In the genomic region with DNA sequence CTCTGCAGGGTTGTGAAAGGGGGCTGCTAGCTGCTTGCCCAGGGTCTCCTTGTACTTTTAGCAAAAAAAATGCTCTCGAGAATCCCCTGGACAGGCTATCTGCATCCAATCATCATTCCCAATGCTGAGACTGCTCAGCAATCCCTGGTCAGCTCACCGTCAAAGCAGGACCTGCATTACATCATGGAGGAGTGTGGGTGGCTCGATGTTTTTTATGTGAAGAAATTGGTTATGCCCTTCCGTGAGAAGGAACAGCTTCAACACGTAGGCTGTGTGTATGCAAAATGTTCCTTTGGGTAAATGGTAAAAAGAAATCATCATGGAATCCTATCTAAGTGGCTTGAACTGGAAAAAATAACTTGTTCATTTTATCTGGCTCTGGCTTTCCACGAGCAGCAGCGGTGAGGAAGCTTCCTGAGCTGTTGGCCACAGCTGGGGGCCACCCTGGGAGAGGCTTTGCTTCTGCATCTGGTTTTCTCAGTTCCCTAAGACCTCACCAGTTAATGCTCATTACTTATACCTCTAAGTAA, we compare ENCODE assay signal across 8 cellular contexts.
DNase-seq lines count a peak whose midpoint lies in the region; ATAC-seq and TF ChIP-seq lines count a peak whose summit lies in the region.

No MANE protein-coding gene starts in this region.

- H3K4me3 Mint-ChIP-seq in CD4-positive, alpha-beta memory T cell = peak overlapping the region in 7 of 8 donors; percentile 74 to 97 (median 91)
- peak overlapping the region; percentile 75 for H3K4me3 Mint-ChIP-seq in activated CD8-positive, alpha-beta memory T cell treated with anti-CD3 and anti-CD28 coated beads, Interleukin-2, amount 10 ng/mL, durations not matched to agents 7 days and 5 days

- H3K9me3 Mint-ChIP-seq in CD4-positive, alpha-beta memory T cell = peaks cover 0 to 6% (median 0%) of the 10 kb centered on the region in 8 donors
- no peaks in the 10 kb centered on the region for H3K9me3 Mint-ChIP-seq in activated CD8-positive, alpha-beta memory T cell treated with anti-CD3 and anti-CD28 coated beads, Interleukin-2, amount 10 ng/mL, durations not matched to agents 7 days and 5 days (ENCODE audit: low read depth)

- no peaks in the 10 kb centered on the region for H3K9me3 ChIP-seq in CD4-positive, alpha-beta memory T cell (ENCODE audit: control insufficient read depth in 1 of 2, low read length in 2 of 2)

- H3K36me3 ChIP-seq in CD4-positive, alpha-beta memory T cell (ENCODE audit: insufficient read depth, low read length) = no peaks in the 10 kb centered on the region

- no peaks in the 10 kb centered on the region for H3K27me3 ChIP-seq in CD4-positive, alpha-beta memory T cell (ENCODE audit: insufficient read depth, low read length)

- POLR2A ChIA-PET in CD4-positive, alpha-beta memory T cell (lab: Charles Lee; ENCODE audit: partially characterized antibody) = interaction anchor here (0.6 to 10.0 kb wide), 20 partner anchors 7 to 278 kb away, joined by 3 to 201 read pairs (median 4); no protein-coding TSS in a partner anchor

- CTCF ChIA-PET in CD4-positive, alpha-beta memory T cell (lab: Charles Lee; ENCODE audit: partially characterized antibody) = interaction anchor here (0.9 to 7.0 kb wide), 12 partner anchors 9 to 212 kb away, joined by 3 to 61 read pairs (median 6); a partner anchor contains a TSS
- CTCF ChIA-PET in activated CD8-positive, alpha-beta memory T cell treated with anti-CD3 and anti-CD28 coated beads, Interleukin-2, amount 10 ng/mL, durations not matched to agents 7 days and 5 days (lab: Charles Lee) = interaction anchor here (0.8 to 4.5 kb wide), 9 partner anchors 9 to 112 kb away, joined by 3 to 52 read pairs (median 3); a partner anchor contains a TSS

- H3K36me3 Mint-ChIP-seq in CD4-positive, alpha-beta memory T cell = peaks cover 25 to 46% of the 10 kb centered on the region in 2 donors
- peaks cover 38% of the 10 kb centered on the region for H3K36me3 Mint-ChIP-seq in activated CD8-positive, alpha-beta memory T cell treated with anti-CD3 and anti-CD28 coated beads, Interleukin-2, amount 10 ng/mL, durations not matched to agents 7 days and 5 days

- peak; percentile 41 for ATAC-seq in HG02870 (IDR thresholded peaks at IDR 0.05; ENCODE audit: unreplicated experiment)
- ATAC-seq in activated CD8-positive, alpha-beta memory T cell treated with anti-CD3 and anti-CD28 coated beads, Interleukin-2, amount 10 ng/mL, durations not matched to agents 7 days and 5 days = no peak
- ATAC-seq in omental fat pad (ENCODE audit: low FRiP score) = no peak
- no peak for ATAC-seq in GM19397 (IDR thresholded peaks at IDR 0.05; ENCODE audit: unreplicated experiment)

- H3K4me3 ChIP-seq in CD4-positive, alpha-beta memory T cell (ENCODE audit: low read length in 2 of 2) = peak overlapping the region in 1 of 2 donors; percentile 6

- intact Hi-C loops in CD4-positive, alpha-beta memory T cell (cut with micrococcal nuclease) = loop anchor here (2.0 kb wide), 2 partner anchors 111 to 235 kb away; a partner anchor contains a TSS

- no peak for TF ChIP-seq CTCF in omental fat pad (IDR thresholded peaks at IDR 0.05)

- peaks cover 91% of the 10 kb centered on the region for H3K4me1 ChIP-seq in CD4-positive, alpha-beta memory T cell (ENCODE audit: insufficient read depth, low read length)

- peaks cover 74 to 99% (median 86%) of the 10 kb centered on the region in 4 donors for H3K4me1 Mint-ChIP-seq in CD4-positive, alpha-beta memory T cell
- H3K4me1 Mint-ChIP-seq in activated CD8-positive, alpha-beta memory T cell treated with anti-CD3 and anti-CD28 coated beads, Interleukin-2, amount 10 ng/mL, durations not matched to agents 7 days and 5 days = peaks cover 94% of the 10 kb centered on the region

- peak overlapping the region; percentile 97 to 100 (median 99) for H3K27ac Mint-ChIP-seq in CD4-positive, alpha-beta memory T cell
- peak overlapping the region; percentile 99 for H3K27ac Mint-ChIP-seq in activated CD8-positive, alpha-beta memory T cell treated with anti-CD3 and anti-CD28 coated beads, Interleukin-2, amount 10 ng/mL, durations not matched to agents 7 days and 5 days

- H3K27me3 Mint-ChIP-seq in CD4-positive, alpha-beta memory T cell = no peaks in the 10 kb centered on the region
- H3K27me3 Mint-ChIP-seq in activated CD8-positive, alpha-beta memory T cell treated with anti-CD3 and anti-CD28 coated beads, Interleukin-2, amount 10 ng/mL, durations not matched to agents 7 days and 5 days = no peaks in the 10 kb centered on the region

- peak overlapping the region; percentile 99 for H3K27ac ChIP-seq in CD4-positive, alpha-beta memory T cell (ENCODE audit: low read depth, low read length)

- peak in 1 of 5 donors; percentile 69 for DNase-seq in CD4-positive, alpha-beta memory T cell
- no peak for DNase-seq in activated CD8-positive, alpha-beta memory T cell treated with anti-CD3 and anti-CD28 coated beads, Interleukin-2, amount 10 ng/mL, durations not matched to agents 7 days and 5 days
- DNase-seq in middle frontal gyrus (ENCODE audit: extremely low spot score, low spot score) (peak; percentile 31), cerebellum (ENCODE audit: low spot score) (no peak), NCI-H1092 (lab: John Stamatoyannopoulos, UW) (no peak), omental fat pad (ENCODE audit: low spot score) (no peak)
